8 cellular contexts compared by ENCODE assay signal in the genomic region with DNA sequence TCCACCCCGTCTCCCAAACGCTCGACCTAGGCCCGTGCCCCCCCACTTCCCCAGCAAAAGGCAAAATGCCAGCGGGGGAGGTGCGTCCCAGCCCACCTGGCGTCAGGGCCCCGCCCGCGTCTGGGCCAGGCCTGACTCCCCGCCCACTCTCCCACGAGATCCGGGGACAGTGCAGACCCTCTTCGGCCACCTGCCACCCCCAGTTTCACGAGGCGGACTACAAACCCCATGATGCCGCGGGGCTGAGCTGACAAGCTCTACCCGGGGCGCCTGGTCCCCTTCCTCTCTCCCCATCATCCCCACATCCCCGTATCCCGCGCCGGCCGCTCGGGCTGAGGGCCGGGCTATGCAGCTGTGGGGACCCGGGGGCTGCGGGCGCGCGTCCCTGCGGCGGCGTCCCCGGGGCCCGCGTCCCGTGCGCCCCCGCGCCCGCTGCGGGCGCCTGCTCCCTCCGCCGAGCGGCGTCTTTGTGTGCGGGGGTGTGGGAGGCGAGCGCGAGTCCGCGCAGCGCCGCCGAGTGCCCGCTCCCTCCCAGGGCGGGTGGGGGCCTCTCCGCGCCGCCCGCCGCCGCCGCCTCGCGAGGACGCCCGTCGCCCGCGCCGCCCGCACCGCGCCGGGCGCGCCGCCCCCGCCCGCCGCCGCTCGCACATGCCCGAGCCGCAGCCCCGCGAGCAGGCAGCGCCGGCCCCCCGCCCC. TPM values are rescaled to one million over a fixed set of nuclear protein-coding genes. Genes with fewer than 3 reads are reported as not detected.
DNase-seq lines count a peak whose midpoint lies in the region; ATAC-seq, FAIRE-seq and TF ChIP-seq lines count a peak whose summit lies in the region.

Gene ANKRD13B (plus strand): TSS at position 283 of the 696 bp plus-strand sequence. CDS start 490 bp downstream, outside the sequence.

- H3K9me3 ChIP-seq in CD4-positive, alpha-beta memory T cell (ENCODE audit: control insufficient read depth in 1 of 2, low read length in 2 of 2), result no peaks in the 10 kb centered on the region
- no peaks in the 10 kb centered on the region for H3K9me3 ChIP-seq in mammary epithelial cell (replicated peaks; ENCODE audit: insufficient read depth, low read length)
- H3K9me3 ChIP-seq in HepG2 (ENCODE audit: low read length), result no peaks in the 10 kb centered on the region

- H4K20me1 ChIP-seq in mammary epithelial cell (ENCODE audit: insufficient read depth, low read length), result no peaks in the 10 kb centered on the region
- peaks cover 6% of the 10 kb centered on the region; the same call in 1 of the 2 replicates for H4K20me1 ChIP-seq in HepG2 (ENCODE audit: insufficient read depth, low read length)

- peak within 1 kb of the TSS; percentile 71 to 95 (median 84) for H3K4me3 Mint-ChIP-seq in CD4-positive, alpha-beta memory T cell
- peak within 1 kb of the TSS; percentile 80 for H3K4me3 Mint-ChIP-seq in stimulated activated effector memory CD8-positive, alpha-beta T cell treated with anti-CD3 and anti-CD28 coated beads, Interleukin-12 subunit alpha, Interleukin-12 subunit beta, amount 100 ng/mL, for 72 hours

- H3K27ac Mint-ChIP-seq in CD4-positive, alpha-beta memory T cell, result peak within 1 kb of the TSS in 5 of 7 donors; percentile 31 to 84 (median 52)
- H3K27ac Mint-ChIP-seq in stimulated activated effector memory CD8-positive, alpha-beta T cell treated with anti-CD3 and anti-CD28 coated beads, Interleukin-12 subunit alpha, Interleukin-12 subunit beta, amount 100 ng/mL, for 72 hours, result no peak within 1 kb of the TSS

- H3K27me3 Mint-ChIP-seq in CD4-positive, alpha-beta memory T cell, result no peaks in the 10 kb centered on the region

- TF ChIP-seq CTCF in RWPE1 (conservative IDR thresholded peaks at IDR 0.05; ENCODE audit: low read depth), result no peak
- no peak for TF ChIP-seq CTCF in mammary epithelial cell (conservative IDR thresholded peaks at IDR 0.05 in 1 of 2, IDR thresholded peaks at IDR 0.05 in 1 of 2; ENCODE audit: extremely low read depth in 1 of 2, insufficient read depth in 1 of 2, low read depth in 1 of 2, low read length in 2 of 2)
- TF ChIP-seq CTCF in HepG2 (CRISPR knock-in tag; IDR thresholded peaks at IDR 0.05), result no peak

- WGBS in mammary epithelial cell (ENCODE audit: low coverage, missing lambda C conversion rate), result 4% methylated on average over 15 of the region's 94 CpGs
- 0% methylated on average over 16 of the region's 94 CpGs for WGBS in HepG2 (ENCODE audit: low lambda C conversion rate)

- POLR2A ChIA-PET in CD4-positive, alpha-beta memory T cell (lab: Charles Lee; ENCODE audit: partially characterized antibody), result interaction anchor here (0.7 to 6.0 kb wide), 11 partner anchors 11 to 223 kb away, joined by 3 to 109 read pairs (median 5); partner anchors contain the start of genes ABHD15 and TP53I13
- POLR2A ChIA-PET in RWPE1 (lab: Yijun Ruan, JAX; ENCODE audit: low non-redundant PET) (interaction anchor here (1.0 kb wide), 1 partner anchor 28 kb away, joined by 3 read pairs; no protein-coding TSS in a partner anchor), HepG2 (lab: Yijun Ruan, JAX) (interaction anchor here (1.5 to 3.0 kb wide), 4 partner anchors 18 to 299 kb away, joined by 7 to 23 read pairs (median 12); partner anchors contain the start of genes NUFIP2 and TAOK1)

- no peaks in the 10 kb centered on the region for H3K9me3 Mint-ChIP-seq in CD4-positive, alpha-beta memory T cell
- H3K9me3 Mint-ChIP-seq in stimulated activated effector memory CD8-positive, alpha-beta T cell treated with anti-CD3 and anti-CD28 coated beads, Interleukin-12 subunit alpha, Interleukin-12 subunit beta, amount 100 ng/mL, for 72 hours, result no peaks in the 10 kb centered on the region

- H3K4me2 ChIP-seq in mammary epithelial cell (ENCODE audit: insufficient read depth, low read depth, low read length), result peak within 1 kb of the TSS; percentile 95
- H3K4me2 ChIP-seq in HepG2 (ENCODE audit: low read depth, low read length), result peak within 1 kb of the TSS; percentile 89

- TF ChIP-seq POLR2A in HepG2 (IDR thresholded peaks at IDR 0.05; ENCODE audit: insufficient read depth in 1 of 2, low read depth in 2 of 2, low read length in 2 of 2), result no peak

- intact Hi-C loops in CD4-positive, alpha-beta memory T cell (cut with micrococcal nuclease), result no loop called here
- intact Hi-C loops in mammary epithelial cell (cut with micrococcal nuclease), result loop anchor here (1.0 to 2.0 kb wide), 2 partner anchors 25 to 46 kb away; no protein-coding TSS in a partner anchor
- intact Hi-C loops in HepG2 (cut with micrococcal nuclease; ENCODE audit: unreplicated experiment), result loop anchor here (10.0 kb wide), 1 partner anchor 218 kb away; no protein-coding TSS in a partner anchor

- in situ Hi-C loops in mammary epithelial cell (cut with MboI; ENCODE audit: low sequenced_read_pairs in 2 of 2), result no loop called here
- in situ Hi-C loops in HepG2 (cut with HindIII; ENCODE audit: extremely low pct_ligation_motif_present, low pct_unique_long_range_greater_than_20kb), result no loop called here

- dilution Hi-C loops in mammary epithelial cell (cut with HindIII; ENCODE audit: low sequenced_read_pairs), result no loop called here

- no peak for TF ChIP-seq RAD21 in HepG2 (CRISPR knock-in tag; IDR thresholded peaks at IDR 0.05)

- peak within 1 kb of the TSS; percentile 96 for H2AFZ ChIP-seq in mammary epithelial cell (ENCODE audit: low read depth, low read length)
- H2AFZ ChIP-seq in HepG2 (ENCODE audit: low read length), result peak within 1 kb of the TSS; percentile 8

- no peaks in the 10 kb centered on the region for H3K36me3 ChIP-seq in CD4-positive, alpha-beta memory T cell (ENCODE audit: insufficient read depth, low read length)
- H3K36me3 ChIP-seq in mammary epithelial cell (ENCODE audit: insufficient read depth, low read length) (no peaks in the 10 kb centered on the region), HepG2 (replicated peaks in 1 of 2; ENCODE audit: control insufficient read depth in 1 of 2, insufficient read depth in 2 of 2, low read length in 2 of 2) (no peaks in the 10 kb centered on the region)

- H3K36me3 Mint-ChIP-seq in CD4-positive, alpha-beta memory T cell, result peaks cover 0 to 5% of the 10 kb centered on the region in 2 donors
- H3K36me3 Mint-ChIP-seq in stimulated activated effector memory CD8-positive, alpha-beta T cell treated with anti-CD3 and anti-CD28 coated beads, Interleukin-12 subunit alpha, Interleukin-12 subunit beta, amount 100 ng/mL, for 72 hours, result no peaks in the 10 kb centered on the region

- no peak for DNase-seq in CD4-positive, alpha-beta memory T cell
- DNase-seq in HTR-8/SVneo (ENCODE audit: insufficient read length, low spot score) (peak; percentile 63), RWPE1 (ENCODE audit: low spot score) (no peak), mammary epithelial cell (no peak), HepG2 (ENCODE audit: low spot score) (no peak), MV-4-11 (lab: John Stamatoyannopoulos, UW) (no peak)
- DNase-seq in stimulated activated effector memory CD8-positive, alpha-beta T cell treated with anti-CD3 and anti-CD28 coated beads, Interleukin-12 subunit alpha, Interleukin-12 subunit beta, amount 100 ng/mL, for 72 hours (ENCODE audit: low spot score in 2 of 2), result peak in 1 of 2 donors; percentile 77
- DNase-seq in central memory CD4-positive, alpha-beta T cell, result no peak

- peak within 1 kb of the TSS; percentile 29 to 54 for H3K4me3 ChIP-seq in CD4-positive, alpha-beta memory T cell (ENCODE audit: low read length in 2 of 2)
- H3K4me3 ChIP-seq in mammary epithelial cell (replicated peaks in 1 of 3; ENCODE audit: insufficient read depth in 1 of 3, low read depth in 2 of 3, low read length in 3 of 3) (peak within 1 kb of the TSS; percentile 63 to 70 (median 66)), HepG2 (replicated peaks in 1 of 3; ENCODE audit: insufficient read depth in 1 of 3, low read depth in 2 of 3, low read length in 3 of 3) (peak within 1 kb of the TSS; percentile 59 to 89 (median 59))

- TF ChIP-seq EP300 in HepG2 (IDR thresholded peaks at IDR 0.05; ENCODE audit: low read depth in 2 of 2, low read length in 2 of 2) (no peak), HepG2 (CRISPR knock-in tag; IDR thresholded peaks at IDR 0.05; ENCODE audit: borderline replicate concordance) (no peak)

- H3K9ac ChIP-seq in mammary epithelial cell (ENCODE audit: insufficient read depth, low read length) (no peak within 1 kb of the TSS), HepG2 (ENCODE audit: insufficient read depth, low read depth, low read length) (no peak within 1 kb of the TSS; the same call in 1 of the 2 replicates)

- no peaks in the 10 kb centered on the region for H3K27me3 ChIP-seq in CD4-positive, alpha-beta memory T cell (ENCODE audit: insufficient read depth, low read length)
- H3K27me3 ChIP-seq in mammary epithelial cell (ENCODE audit: insufficient read depth, low read length), result no peaks in the 10 kb centered on the region
- peaks cover 3 to 30% of the 10 kb centered on the region in 2 experiments; a peak in 3 of 5 replicates for H3K27me3 ChIP-seq in HepG2 (ENCODE audit: control insufficient read depth in 1 of 2, insufficient read depth in 2 of 2, low read length in 2 of 2)

- H3K4me1 Mint-ChIP-seq in CD4-positive, alpha-beta memory T cell, result peaks cover 16 to 39% (median 29%) of the 10 kb centered on the region in 4 donors
- H3K4me1 Mint-ChIP-seq in stimulated activated effector memory CD8-positive, alpha-beta T cell treated with anti-CD3 and anti-CD28 coated beads, Interleukin-12 subunit alpha, Interleukin-12 subunit beta, amount 100 ng/mL, for 72 hours, result peaks cover 54% of the 10 kb centered on the region

- no peak within 1 kb of the TSS for H3K27ac ChIP-seq in CD4-positive, alpha-beta memory T cell (ENCODE audit: low read depth, low read length)
- H3K27ac ChIP-seq in RWPE1, result peak within 1 kb of the TSS; percentile 99
- no peak within 1 kb of the TSS for H3K27ac ChIP-seq in mammary epithelial cell (ENCODE audit: insufficient read depth, low read depth, low read length)
- H3K27ac ChIP-seq in HepG2 (ENCODE audit: extremely low read length, insufficient read depth, low read length), result no peak within 1 kb of the TSS

- H3K79me2 ChIP-seq in mammary epithelial cell (ENCODE audit: insufficient read depth, low read length) (peaks cover 37% of the 10 kb centered on the region), HepG2 (ENCODE audit: insufficient read depth, low read length) (peaks cover 9% of the 10 kb centered on the region)

- ATAC-seq in HepG2, result no peak
- ATAC-seq in stimulated activated effector memory CD8-positive, alpha-beta T cell treated with anti-CD3 and anti-CD28 coated beads, Interleukin-12 subunit alpha, Interleukin-12 subunit beta, amount 100 ng/mL, for 72 hours, result peak; percentile 6

- CTCF ChIA-PET in CD4-positive, alpha-beta memory T cell (lab: Charles Lee; ENCODE audit: partially characterized antibody), result interaction anchor here (1.0 to 5.0 kb wide), 13 partner anchors 12 to 411 kb away, joined by 3 to 123 read pairs (median 4); partner anchors contain the start of genes ABHD15, CORO6 and TP53I13
- CTCF ChIA-PET in RWPE1 (lab: Yijun Ruan, JAX) (interaction anchor here (0.6 to 5.4 kb wide), 7 partner anchors 12 to 454 kb away, joined by 3 to 71 read pairs (median 4); partner anchors contain the start of gene ABHD15), mammary epithelial cell (lab: Charles Lee; ENCODE audit: low non-redundant PET) (interaction anchor here (0.7 kb wide), 1 partner anchor 98 kb away, joined by 3 read pairs; no protein-coding TSS in a partner anchor), HepG2 (lab: Yijun Ruan, JAX; ENCODE audit: low intra/inter-chr PET ratio, low total read pairs) (interaction anchor here (1.5 to 3.1 kb wide), 2 partner anchors 13 to 223 kb away, joined by 5 to 39 read pairs; no protein-coding TSS in a partner anchor)

- peaks cover 50% of the 10 kb centered on the region for H3K4me1 ChIP-seq in CD4-positive, alpha-beta memory T cell (ENCODE audit: insufficient read depth, low read length)
- H3K4me1 ChIP-seq in mammary epithelial cell (ENCODE audit: insufficient read depth, low read length), result peaks cover 50% of the 10 kb centered on the region
- H3K4me1 ChIP-seq in HepG2 (ENCODE audit: insufficient read depth, low read length), result peaks cover 60% of the 10 kb centered on the region

- BruUV-seq in mammary epithelial cell (replicated peaks; lab: Mats Ljungman, UMichigan), result no TSS peak
- no TSS peak for BruUV-seq in HepG2 (replicated peaks; lab: Mats Ljungman, UMichigan)

- FAIRE-seq in HTR-8/SVneo (lab: Jason Lieb, UNC) (no peak), HepG2 (lab: Jason Lieb, UNC) (no peak)

RNA-seq across cellular contexts. Expression of gene ANKRD13B, which starts in this region (rescaled TPM):
- total RNA-seq in CD4-positive, alpha-beta memory T cell, result 1 to 10 TPM; 1.3 to 2.3 TPM
- not detected for polyA plus RNA-seq in CD4-positive, alpha-beta memory T cell
- total RNA-seq in mammary epithelial cell (10 to 100 TPM; 10.0 to 18.6 TPM), HepG2 (2016; rRNA removed; fragmentation: Illumina TruSeq; extraction: Trizol) (1.6 and 1.7 TPM in 2 replicates)
- polyA plus RNA-seq in mammary epithelial cell (8.5 TPM), HepG2 (2011; rRNA removed) (1.8 and 2.2 TPM in 2 replicates)
- 11.4 TPM for polyA minus RNA-seq in mammary epithelial cell
- 0.71 and 0.79 TPM in 2 replicates for total RNA-seq in HepG2 (2016; cell fraction: cytosol; rRNA removed; fragmentation: Illumina TruSeq; extraction: Trizol; ENCODE audit: low read depth)
- total RNA-seq in HepG2 (2016; cell fraction: insoluble cytoplasmic fraction; rRNA removed; fragmentation: Illumina TruSeq; extraction: Trizol), result 0.76 and 1.6 TPM in 2 replicates
- total RNA-seq in HepG2 (2016; cell fraction: membrane; rRNA removed; fragmentation: Illumina TruSeq; extraction: Trizol), result 1.5 and 1.9 TPM in 2 replicates
- 2.0 and 2.4 TPM in 2 replicates for total RNA-seq in HepG2 (2016; cell fraction: nucleus; rRNA removed; fragmentation: Illumina TruSeq; extraction: Trizol)
- 0.83 and 1.4 TPM in 2 replicates for polyA plus RNA-seq in HepG2 (2011; cell fraction: cytosol; rRNA removed)
- 9.9 and 14.7 TPM in 2 replicates for polyA plus RNA-seq in HepG2 (2011; cell fraction: nucleus; rRNA removed)
- polyA plus RNA-seq in HepG2 (2012), result 1.2 and 2.1 TPM in 2 replicates
- 0.67 and 0.84 TPM in 2 replicates for polyA plus RNA-seq in HepG2 (2016; cell fraction: cytosol; fragmentation: Illumina TruSeq; extraction: Trizol; ENCODE audit: low read depth)
- polyA plus RNA-seq in HepG2 (2016; cell fraction: insoluble cytoplasmic fraction; fragmentation: Illumina TruSeq; extraction: Trizol; ENCODE audit: low read depth), result 1.7 and 2.2 TPM in 2 replicates
- polyA plus RNA-seq in HepG2 (2016; cell fraction: membrane; fragmentation: Illumina TruSeq; extraction: Trizol; ENCODE audit: low read depth), result 1.7 and 1.9 TPM in 2 replicates
- 6.1 and 8.4 TPM in 2 replicates for polyA plus RNA-seq in HepG2 (2016; cell fraction: nucleus; fragmentation: Illumina TruSeq; extraction: Trizol; ENCODE audit: insufficient read depth, low read depth)
- 3.0 and 21.2 TPM in 2 replicates for polyA minus RNA-seq in HepG2 (2011; rRNA and poly(A)+ RNA removed; ENCODE audit: low replicate concordance)
- 1.5 and 1.8 TPM in 2 replicates for polyA minus RNA-seq in HepG2 (2011; cell fraction: cytosol; rRNA and poly(A)+ RNA removed)
- polyA minus RNA-seq in HepG2 (2011; cell fraction: nucleus; rRNA and poly(A)+ RNA removed), result 0.75 and 1.8 TPM in 2 replicates
